In the genomic region with DNA sequence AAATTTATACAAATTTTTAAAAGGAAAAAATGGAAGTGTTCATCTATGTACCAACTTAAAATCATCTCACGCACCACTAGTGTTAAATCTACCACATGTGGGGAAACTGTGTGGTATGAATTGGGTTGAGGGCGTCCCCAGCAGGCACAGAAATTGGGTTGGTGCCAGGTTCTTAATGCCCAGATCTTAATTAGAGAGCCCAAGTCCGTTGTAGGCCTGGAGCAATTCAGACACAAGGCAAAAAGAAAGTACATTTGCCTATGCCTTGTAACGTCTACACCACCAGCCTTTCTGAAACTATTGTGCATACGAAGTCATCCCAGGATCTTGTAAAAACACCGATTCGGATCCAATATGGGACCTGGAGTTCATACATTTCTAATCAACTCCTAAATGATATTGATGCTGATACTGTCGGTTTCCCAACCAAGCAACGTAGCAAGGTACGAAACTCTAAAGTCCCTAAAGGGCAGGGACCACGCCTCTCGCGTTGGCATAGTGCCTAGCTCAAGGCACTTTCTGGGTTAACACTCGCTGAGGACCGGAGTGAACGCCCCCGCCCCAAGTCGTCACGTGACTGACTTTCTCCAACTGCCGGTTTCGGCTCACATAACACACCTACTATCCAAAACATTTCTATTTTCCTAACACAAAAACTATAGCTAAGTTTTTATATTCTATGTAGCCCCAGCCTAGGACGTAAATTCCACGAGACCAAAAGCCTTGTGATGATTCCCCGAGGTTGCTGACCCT, we compare ENCODE assay signal across 8 cellular contexts. TPM values are rescaled to one million over a fixed set of nuclear protein-coding genes. Genes with fewer than 3 reads are reported as not detected.
DNase-seq lines count a peak whose midpoint lies in the region; ATAC-seq and TF ChIP-seq lines count a peak whose summit lies in the region.

No MANE protein-coding gene starts in this region.

- no peaks in the 10 kb centered on the region for H3K27me3 ChIP-seq in mesenchymal stem cell (ENCODE audit: control insufficient read depth in 1 of 2, insufficient read depth in 1 of 2, low read length in 2 of 2)

- DNase-seq in AG04449 (ENCODE audit: low read depth, low spot score) (no peak), NCI-H748 (lab: John Stamatoyannopoulos, UW; ENCODE audit: unreplicated experiment) (peak; percentile 66), mesenchymal stem cell (peak; percentile 83)
- peak; percentile 91 for DNase-seq in activated CD8-positive, alpha-beta T cell treated with anti-CD3 and anti-CD28 coated beads for 36 hours
- DNase-seq in effector CD4-positive, alpha-beta T cell: peak; percentile 71
- peak; percentile 33 for DNase-seq in stimulated activated CD8-positive, alpha-beta memory T cell treated with anti-CD3 and anti-CD28 coated beads, Interleukin-15, amount 100 ng/mL, for 24 hours (ENCODE audit: low read depth)

- peak overlapping the region in 1 of 2 experiments; percentile 43 for H3K4ac ChIP-seq in mesenchymal stem cell (ENCODE audit: low read depth in 1 of 2, low read length in 2 of 2)

- no peaks in the 10 kb centered on the region for H3K9me3 ChIP-seq in mesenchymal stem cell (ENCODE audit: control insufficient read depth, low read length)

- H2BK120ac ChIP-seq in mesenchymal stem cell (ENCODE audit: low read depth, low read length): peak overlapping the region; percentile 11

- ATAC-seq in GM18868 (IDR thresholded peaks at IDR 0.05; ENCODE audit: unreplicated experiment) (peak; percentile 41), HG03196 (IDR thresholded peaks at IDR 0.05; ENCODE audit: unreplicated experiment) (peak; percentile 39)
- ATAC-seq in activated CD8-positive, alpha-beta T cell treated with anti-CD3 and anti-CD28 coated beads for 36 hours: peak; percentile 50

- peak overlapping the region; percentile 62 for H2AFZ ChIP-seq in mesenchymal stem cell (ENCODE audit: low read depth, low read length)

- H3K79me1 ChIP-seq in mesenchymal stem cell (replicated peaks; ENCODE audit: low read length, poor library complexity, severe bottlenecking): peaks cover 14% of the 10 kb centered on the region

- peaks cover 3% of the 10 kb centered on the region for H3K4me1 ChIP-seq in mesenchymal stem cell (ENCODE audit: control insufficient read depth, insufficient read depth, low read depth, low read length)

- H3K27me3 Mint-ChIP-seq in activated CD8-positive, alpha-beta T cell treated with anti-CD3 and anti-CD28 coated beads for 36 hours: no peaks in the 10 kb centered on the region

- H3K18ac ChIP-seq in mesenchymal stem cell (ENCODE audit: low read depth in 1 of 2, low read length in 2 of 2): peak overlapping the region; percentile 68 to 76

- peaks cover 11 to 14% of the 10 kb centered on the region in 2 experiments for H3K36me3 ChIP-seq in mesenchymal stem cell (ENCODE audit: control insufficient read depth in 1 of 2, insufficient read depth in 2 of 2, low read depth in 1 of 2, low read length in 2 of 2)

- H4K8ac ChIP-seq in mesenchymal stem cell (ENCODE audit: low read length): peak overlapping the region; percentile 58

- H2BK12ac ChIP-seq in mesenchymal stem cell (ENCODE audit: low read length in 2 of 2): no peak overlapping the region

- H2BK5ac ChIP-seq in mesenchymal stem cell (ENCODE audit: low read depth, low read length, poor library complexity, severe bottlenecking): no peak overlapping the region

- H3K4me1 Mint-ChIP-seq in activated CD8-positive, alpha-beta T cell treated with anti-CD3 and anti-CD28 coated beads for 36 hours (ENCODE audit: low read depth): peaks cover 49% of the 10 kb centered on the region

- H3K4me3 ChIP-seq in AG04449 (ENCODE audit: low read depth, low read length) (peak overlapping the region; percentile 85), mesenchymal stem cell (ENCODE audit: insufficient read depth in 1 of 2, low read depth in 1 of 2, low read length in 2 of 2) (peak overlapping the region; percentile 88 to 98)

- POLR2A ChIA-PET in AG04449 (lab: Yijun Ruan, JAX): interaction anchor here (0.9 kb wide), 1 partner anchor 132 kb away, joined by 3 read pairs; no protein-coding TSS in a partner anchor
- POLR2A ChIA-PET in activated CD8-positive, alpha-beta T cell treated with anti-CD3 and anti-CD28 coated beads for 36 hours (lab: Charles Lee): interaction anchor here (0.7 to 2.5 kb wide), 13 partner anchors 11 to 345 kb away, joined by 3 to 19 read pairs (median 4); partner anchors contain the start of gene POLR3E

- peak overlapping the region in 1 of 2 experiments; percentile 80 for H3K14ac ChIP-seq in mesenchymal stem cell (ENCODE audit: low read length in 2 of 2)

- H3K27ac ChIP-seq in mesenchymal stem cell (ENCODE audit: low read length, poor library complexity, severe bottlenecking): peak overlapping the region; percentile 89

- H3K4me3 Mint-ChIP-seq in activated CD8-positive, alpha-beta T cell treated with anti-CD3 and anti-CD28 coated beads for 36 hours: peak overlapping the region; percentile 100

- H2BK15ac ChIP-seq in mesenchymal stem cell (ENCODE audit: low read depth, poor library complexity, severe bottlenecking): no peak overlapping the region

- CTCF ChIA-PET in AG04449 (lab: Yijun Ruan, JAX): interaction anchor here (0.8 to 3.0 kb wide), 5 partner anchors 9 to 237 kb away, joined by 3 to 21 read pairs (median 5); no protein-coding TSS in a partner anchor
- CTCF ChIA-PET in activated CD8-positive, alpha-beta T cell treated with anti-CD3 and anti-CD28 coated beads for 36 hours (lab: Charles Lee): interaction anchor here (0.8 to 4.0 kb wide), 4 partner anchors 49 to 236 kb away, joined by 3 to 19 read pairs (median 8); no protein-coding TSS in a partner anchor

- peak overlapping the region; percentile 89 for H3K4me2 ChIP-seq in mesenchymal stem cell (ENCODE audit: low read length, poor library complexity, severe bottlenecking)

- 7% methylated on average over 24 of the region's 24 CpGs for WGBS in mesenchymal stem cell

- intact Hi-C loops in activated CD8-positive, alpha-beta T cell treated with anti-CD3 and anti-CD28 coated beads for 36 hours (cut with micrococcal nuclease): loop anchor here (5.0 kb wide), 1 partner anchor 235 kb away; no protein-coding TSS in a partner anchor

- TF ChIP-seq CTCF in AG04449 (IDR thresholded peaks at IDR 0.05; ENCODE audit: insufficient read depth, low read length, missing control alignments): no peak
- no peak for TF ChIP-seq CTCF in activated CD8-positive, alpha-beta T cell treated with anti-CD3 and anti-CD28 coated beads for 36 hours (IDR thresholded peaks at IDR 0.05)

- H4K91ac ChIP-seq in mesenchymal stem cell (ENCODE audit: low read length): no peak overlapping the region

- peak overlapping the region; percentile 98 for H3K9ac ChIP-seq in mesenchymal stem cell (ENCODE audit: low read length)

- peaks cover 38% of the 10 kb centered on the region for H3K36me3 Mint-ChIP-seq in activated CD8-positive, alpha-beta T cell treated with anti-CD3 and anti-CD28 coated beads for 36 hours (ENCODE audit: low read depth)

- peak overlapping the region; percentile 98 for H3K27ac Mint-ChIP-seq in activated CD8-positive, alpha-beta T cell treated with anti-CD3 and anti-CD28 coated beads for 36 hours

- no peaks in the 10 kb centered on the region for H3K9me3 Mint-ChIP-seq in activated CD8-positive, alpha-beta T cell treated with anti-CD3 and anti-CD28 coated beads for 36 hours

- H2AK5ac ChIP-seq in mesenchymal stem cell (ENCODE audit: low read length, severe bottlenecking): no peak overlapping the region

- H3K23ac ChIP-seq in mesenchymal stem cell (ENCODE audit: low read length in 2 of 2): no peak overlapping the region

RNA-seq across cellular contexts. Expression of gene UQCRC2, which starts 0.9 kb away (rescaled TPM):
- 100 to 1,000 TPM; 356 to 383 TPM for total RNA-seq in activated CD8-positive, alpha-beta T cell treated with anti-CD3 and anti-CD28 coated beads for 36 hours
- polyA plus RNA-seq in mesenchymal stem cell (2013, experiment 1 of 2): 104 TPM
- polyA plus RNA-seq in mesenchymal stem cell (2013, experiment 2 of 2): 103 TPM

RNA-seq across cellular contexts. Expression of gene PDZD9, which starts 48.7 kb away (rescaled TPM):
- not detected for total RNA-seq in activated CD8-positive, alpha-beta T cell treated with anti-CD3 and anti-CD28 coated beads for 36 hours
- polyA plus RNA-seq in mesenchymal stem cell (2013, experiment 1 of 2): not detected
- polyA plus RNA-seq in mesenchymal stem cell (2013, experiment 2 of 2): not detected

RNA-seq across cellular contexts. Expression of gene MOSMO, which starts 55.7 kb away (rescaled TPM):
- 1 to 10 TPM; 5.4 to 7.0 TPM for total RNA-seq in activated CD8-positive, alpha-beta T cell treated with anti-CD3 and anti-CD28 coated beads for 36 hours
- 14.1 TPM for polyA plus RNA-seq in mesenchymal stem cell (2013, experiment 1 of 2)
- polyA plus RNA-seq in mesenchymal stem cell (2013, experiment 2 of 2): 14.8 TPM
